Comparison of ENCODE assay signal across 15 cellular contexts in the genomic region with DNA sequence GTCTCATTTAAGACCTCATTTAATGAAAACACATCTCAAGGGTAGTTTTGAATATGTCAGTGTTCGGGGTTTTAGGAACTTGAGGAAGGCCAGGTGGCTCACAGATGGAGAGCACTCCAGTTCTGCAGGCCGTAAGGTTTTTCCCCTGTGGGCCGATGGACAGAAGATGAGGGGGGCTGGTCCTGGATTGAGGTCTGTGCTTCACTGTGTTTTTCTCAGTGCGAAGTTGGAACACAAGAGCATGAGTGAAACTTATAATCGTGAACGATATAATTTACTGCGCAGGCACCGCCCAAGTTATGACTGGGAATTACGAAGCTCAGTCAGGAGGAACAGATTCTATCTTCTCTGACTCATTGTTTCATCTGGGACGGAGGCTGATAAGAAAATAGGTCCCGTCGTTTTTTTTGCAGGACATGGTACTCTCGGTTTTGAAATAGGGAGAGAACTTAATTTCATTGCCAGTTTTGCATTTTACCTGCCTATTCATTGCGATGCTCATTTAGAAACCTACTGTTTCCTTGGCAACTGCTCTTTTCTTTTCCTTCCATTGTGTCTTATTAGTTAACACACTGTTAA.
"Had no signal": no experiment of that assay in that cellular context is flagged by ENCODE, and none has a peak within 500 bp of the region (broad histone marks: within the 10 kb centered on the region; RNA-seq: fewer than 3 reads in every experiment).

No MANE protein-coding gene starts in this region.

- H3K36me3 ChIP-seq: heart right ventricle, prostate gland had no signal

- H3K27ac ChIP-seq: heart right ventricle, prostate gland, testis had no signal

- H3K4me1 ChIP-seq: heart right ventricle, prostate gland, testis had no signal

- FAIRE-seq: endothelial cell of umbilical vein, islet of Langerhans had no signal

- DNase-seq: activated CD4-positive, alpha-beta T cell treated with anti-CD3 and anti-CD28 coated beads for 1 hour; activated CD4-positive, alpha-beta T cell treated with anti-CD3 and anti-CD28 coated beads, Interleukin-2, amount 50 U/mL, for 48 hours; activated CD8-positive, alpha-beta memory T cell treated with anti-CD3 and anti-CD28 coated beads, Interleukin-2, amount 10 ng/mL, durations not matched to agents 7 days and 5 days; activated effector memory CD4-positive, alpha-beta T cell treated with anti-CD3 and anti-CD28 coated beads, Interleukin-2, amount 50 U/mL, for 16 hours; activated naive CD8-positive, alpha-beta T cell treated with anti-CD3 and anti-CD28 coated beads for 36 hours; activated T-cell treated with anti-CD3 and anti-CD28 coated beads, Interleukin-2, amount 50 U/mL, for 4 hours; aorta; foreskin melanocyte; heart right ventricle; naive thymus-derived CD4-positive, alpha-beta T cell; stimulated activated CD4-positive, alpha-beta T cell treated with anti-CD3 and anti-CD28 coated beads, Interleukin-12 subunit alpha, Interleukin-12 subunit beta, amount 100 ng/mL, for 4 hours; testis had no signal

- H3K27me3 ChIP-seq: heart right ventricle, testis had no signal

- H3K9me3 ChIP-seq: prostate gland, testis had no signal

- H3K4me3 ChIP-seq: heart right ventricle, prostate gland, testis had no signal

- ATAC-seq: activated CD8-positive, alpha-beta memory T cell treated with anti-CD3 and anti-CD28 coated beads, Interleukin-2, amount 10 ng/mL, durations not matched to agents 7 days and 5 days; activated T-cell treated with anti-CD3 and anti-CD28 coated beads, Interleukin-2, amount 50 U/mL, for 4 hours; heart right ventricle; naive thymus-derived CD4-positive, alpha-beta T cell had no signal
